In genomic region chr11:125331357-125331756, GRCh38 we compare ENCODE assay signal across 18 cellular contexts.
DNase-seq lines count a peak whose midpoint lies in the region; ATAC-seq and TF ChIP-seq lines count a peak whose summit lies in the region.
"Had no signal": no experiment of that assay in that cellular context is flagged by ENCODE, and none has a peak within 500 bp of the region (broad histone marks: within the 10 kb centered on the region; RNA-seq: fewer than 3 reads in every experiment).

No MANE protein-coding gene starts in this region.

- CTCF ChIA-PET in A673 (lab: Charles Lee): no interaction called here

- H3K4me3 Mint-ChIP-seq in neural crest cell: peak overlapping the region; percentile 29
- H3K4me3 Mint-ChIP-seq: CD4-positive, alpha-beta T cell; HFFc6 had no signal

- H3K4me3 ChIP-seq in left ventricle myocardium inferior (no peak overlapping the region), lower leg skin (ENCODE audit: low read depth, poor library complexity, severe bottlenecking) (no peak overlapping the region), A673 (ENCODE audit: low read depth, low read length, poor library complexity, severe bottlenecking) (no peak overlapping the region)
- H3K4me3 ChIP-seq: BLaER1 treated with 17β-estradiol and CSF1 and Interleukin-3, amounts not matched to agents 10 nM and 100 nM; GM12878 had no signal

- TF ChIP-seq CTCF in left ventricle myocardium inferior (IDR thresholded peaks at IDR 0.05; ENCODE audit: borderline replicate concordance) (no peak), neural crest cell (conservative IDR thresholded peaks at IDR 0.05) (no peak), lower leg skin (IDR thresholded peaks at IDR 0.05) (no peak), A673 (conservative IDR thresholded peaks at IDR 0.05; ENCODE audit: low read depth, low read length) (no peak)

- ATAC-seq in GM18861 (IDR thresholded peaks at IDR 0.05; ENCODE audit: unreplicated experiment): no peak
- ATAC-seq: GM12878, HepG2 had no signal

- POLR2A ChIA-PET in A673 (lab: Charles Lee; ENCODE audit: low non-redundant PET): no interaction called here

- peak overlapping the region; percentile 69 for H3K27ac Mint-ChIP-seq in neural crest cell (ENCODE audit: unreplicated experiment)
- H3K27ac Mint-ChIP-seq: CD4-positive, alpha-beta T cell; HFFc6 had no signal

- 87 to 91% methylated on average over 5 of the region's 5 CpGs for WGBS in lower leg skin, 2 donors

- H3K4me1 ChIP-seq in left ventricle myocardium inferior (no peaks in the 10 kb centered on the region), A673 (ENCODE audit: insufficient read depth, low read length, poor library complexity, severe bottlenecking) (no peaks in the 10 kb centered on the region)

- intact Hi-C loops in cardiac septum (cut with DNase I): no loop called here
- intact Hi-C loops in left ventricle myocardium inferior (cut with micrococcal nuclease): no loop called here
- intact Hi-C loops in lower leg skin (cut with DNase I; ENCODE audit: low total_unique reads): no loop called here
- intact Hi-C loops in A673 (cut with micrococcal nuclease; ENCODE audit: unreplicated experiment): no loop called here

- H3K27me3 Mint-ChIP-seq in neural crest cell (ENCODE audit: low read depth): no peaks in the 10 kb centered on the region

- no peak for TF ChIP-seq POLR2A in lower leg skin (IDR thresholded peaks at IDR 0.05)

- peak; percentile 66 for DNase-seq in cardiac septum (ENCODE audit: low spot score)
- no peak for DNase-seq in left ventricle myocardium inferior
- DNase-seq in mesenteric fat pad (ENCODE audit: low spot score): peak; percentile 55
- DNase-seq in neural crest cell (ENCODE audit: low read depth, low spot score): no peak
- no peak for DNase-seq in lower leg skin (ENCODE audit: low spot score in 2 of 2)
- no peak for DNase-seq in A673 (ENCODE audit: low spot score)
- DNase-seq in AG08396 (ENCODE audit: low spot score): no peak
- DNase-seq: Calu3; CD4-positive, alpha-beta T cell; DMS 273 treated with DMSO at 0.1 percent for 48 hours; DMS79; HCEC 1CT; HFFc6 had no signal

- peaks cover 5% of the 10 kb centered on the region for H3K36me3 Mint-ChIP-seq in neural crest cell (ENCODE audit: low read depth)

- no peak overlapping the region for H3K27ac ChIP-seq in left ventricle myocardium inferior (replicated peaks)
- H3K27ac ChIP-seq in A673 (ENCODE audit: low read depth, low read length, poor library complexity, severe bottlenecking): no peak overlapping the region
- H3K27ac ChIP-seq: 22Rv1; BLaER1 treated with 17β-estradiol and CSF1 and Interleukin-3, amounts not matched to agents 10 nM and 100 nM had no signal

- H3K4me1 Mint-ChIP-seq in neural crest cell: peaks cover 75% of the 10 kb centered on the region

- BruUV-seq in A673 (replicated peaks; lab: Mats Ljungman, UMichigan): no TSS peak

- no peaks in the 10 kb centered on the region for H3K27me3 ChIP-seq in left ventricle myocardium inferior (ENCODE audit: low read depth)
- H3K27me3 ChIP-seq in A673 (replicated peaks; ENCODE audit: insufficient read depth, low read depth, low read length, poor library complexity): peaks cover 6% of the 10 kb centered on the region
- H3K27me3 ChIP-seq: BLaER1 treated with 17β-estradiol and CSF1 and Interleukin-3, amounts not matched to agents 10 nM and 100 nM had no signal

- H3K9me3 ChIP-seq in left ventricle myocardium inferior (replicated peaks) (no peaks in the 10 kb centered on the region), A673 (ENCODE audit: low read depth, low read length, poor library complexity, severe bottlenecking) (no peaks in the 10 kb centered on the region)
- H3K9me3 ChIP-seq: BLaER1 treated with 17β-estradiol and CSF1 and Interleukin-3, amounts not matched to agents 10 nM and 100 nM had no signal

- H3K36me3 ChIP-seq in left ventricle myocardium inferior: no peaks in the 10 kb centered on the region
- no peaks in the 10 kb centered on the region for H3K36me3 ChIP-seq in A673 (ENCODE audit: insufficient read depth, low read length, poor library complexity, severe bottlenecking)
- H3K36me3 ChIP-seq: BLaER1 treated with 17β-estradiol and CSF1 and Interleukin-3, amounts not matched to agents 10 nM and 100 nM had no signal

- H3K9me3 Mint-ChIP-seq in neural crest cell: no peaks in the 10 kb centered on the region
- H3K9me3 Mint-ChIP-seq: CD4-positive, alpha-beta T cell; HFFc6 had no signal

Comparison
In these comparisons a context has a peak if more than half of its experiments do, and no peak if none do; other contexts are left out.
1. DNase-seq: peak in cardiac septum (single experiment) and mesenteric fat pad (single experiment); none in left ventricle myocardium inferior (single experiment), neural crest cell (single experiment), lower leg skin (0 of 2), A673 (single experiment) and AG08396 (single experiment).